1 cellular context compared by ENCODE assay signal in the genomic region with DNA sequence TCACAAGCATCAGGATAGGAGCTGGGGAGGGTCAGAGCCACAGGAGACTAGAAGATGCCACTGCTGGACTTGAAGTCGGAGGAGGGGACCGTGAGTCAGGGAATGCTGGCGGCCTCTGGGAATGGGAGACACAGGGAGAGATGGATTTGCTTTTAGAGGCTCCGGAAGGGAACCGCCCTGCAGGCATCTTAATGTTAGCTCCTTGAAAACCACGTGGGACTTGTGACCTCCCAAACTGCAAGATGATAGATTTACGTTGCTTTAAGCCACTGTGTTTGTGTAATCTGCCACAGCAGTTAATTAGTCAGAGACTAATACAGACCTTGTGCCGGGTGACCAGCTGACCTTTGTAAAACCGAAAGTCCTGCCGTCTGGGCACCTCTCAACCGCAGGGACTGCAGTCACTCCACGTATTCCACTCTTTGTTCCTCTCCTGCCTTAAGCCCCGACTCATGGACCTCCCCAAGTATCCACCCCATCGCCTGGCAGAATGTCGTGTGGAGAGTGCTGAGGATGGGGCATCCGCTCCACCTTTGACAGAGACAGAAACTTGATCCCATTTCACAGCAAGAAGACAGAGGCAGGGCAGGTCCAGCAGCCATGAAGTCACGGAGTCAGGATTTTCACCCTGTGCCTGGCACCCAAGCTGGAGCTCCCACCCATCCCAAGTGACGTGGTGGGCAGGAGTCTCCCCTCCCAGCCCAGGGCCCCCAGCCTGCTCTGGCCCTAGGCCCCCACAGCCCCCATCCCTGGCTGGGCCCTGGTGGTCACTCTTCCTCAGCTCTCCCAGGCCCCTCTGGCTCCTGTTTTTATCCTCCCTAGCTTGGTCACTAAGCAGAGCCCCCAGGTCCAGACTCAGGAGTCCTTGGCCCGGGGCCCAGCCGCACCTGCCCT.
TF ChIP-seq lines count a peak whose summit lies in the region.

No MANE protein-coding gene starts in this region.

TF ChIP-seq in GM12878, 131 proteins besides CTCF, POLR2A, EP300 and RAD21:
- TF ChIP-seq, protein P1, sequence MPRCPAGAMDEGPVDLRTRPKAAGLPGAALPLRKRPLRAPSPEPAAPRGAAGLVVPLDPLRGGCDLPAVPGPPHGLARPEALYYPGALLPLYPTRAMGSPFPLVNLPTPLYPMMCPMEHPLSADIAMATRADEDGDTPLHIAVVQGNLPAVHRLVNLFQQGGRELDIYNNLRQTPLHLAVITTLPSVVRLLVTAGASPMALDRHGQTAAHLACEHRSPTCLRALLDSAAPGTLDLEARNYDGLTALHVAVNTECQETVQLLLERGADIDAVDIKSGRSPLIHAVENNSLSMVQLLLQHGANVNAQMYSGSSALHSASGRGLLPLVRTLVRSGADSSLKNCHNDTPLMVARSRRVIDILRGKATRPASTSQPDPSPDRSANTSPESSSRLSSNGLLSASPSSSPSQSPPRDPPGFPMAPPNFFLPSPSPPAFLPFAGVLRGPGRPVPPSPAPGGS (IDR thresholded peaks at IDR 0.05; ENCODE audit: borderline replicate concordance, insufficient read depth, low read depth, low read length, poor library complexity, severe bottlenecking): no peak
- TF ChIP-seq MEF2A (IDR thresholded peaks at IDR 0.05; ENCODE audit: insufficient read depth, low read depth, low read length): no peak
- no peak for TF ChIP-seq EGR1 (IDR thresholded peaks at IDR 0.05; ENCODE audit: borderline replicate concordance in 1 of 2, low read depth in 2 of 2, low read length in 2 of 2)
- TF ChIP-seq FOXK2 (IDR thresholded peaks at IDR 0.05): no peak
TF ChIP-seq in GM12878: peak in this region for 0.
